ENCODE assay signal across 8 cellular contexts in the genomic region with DNA sequence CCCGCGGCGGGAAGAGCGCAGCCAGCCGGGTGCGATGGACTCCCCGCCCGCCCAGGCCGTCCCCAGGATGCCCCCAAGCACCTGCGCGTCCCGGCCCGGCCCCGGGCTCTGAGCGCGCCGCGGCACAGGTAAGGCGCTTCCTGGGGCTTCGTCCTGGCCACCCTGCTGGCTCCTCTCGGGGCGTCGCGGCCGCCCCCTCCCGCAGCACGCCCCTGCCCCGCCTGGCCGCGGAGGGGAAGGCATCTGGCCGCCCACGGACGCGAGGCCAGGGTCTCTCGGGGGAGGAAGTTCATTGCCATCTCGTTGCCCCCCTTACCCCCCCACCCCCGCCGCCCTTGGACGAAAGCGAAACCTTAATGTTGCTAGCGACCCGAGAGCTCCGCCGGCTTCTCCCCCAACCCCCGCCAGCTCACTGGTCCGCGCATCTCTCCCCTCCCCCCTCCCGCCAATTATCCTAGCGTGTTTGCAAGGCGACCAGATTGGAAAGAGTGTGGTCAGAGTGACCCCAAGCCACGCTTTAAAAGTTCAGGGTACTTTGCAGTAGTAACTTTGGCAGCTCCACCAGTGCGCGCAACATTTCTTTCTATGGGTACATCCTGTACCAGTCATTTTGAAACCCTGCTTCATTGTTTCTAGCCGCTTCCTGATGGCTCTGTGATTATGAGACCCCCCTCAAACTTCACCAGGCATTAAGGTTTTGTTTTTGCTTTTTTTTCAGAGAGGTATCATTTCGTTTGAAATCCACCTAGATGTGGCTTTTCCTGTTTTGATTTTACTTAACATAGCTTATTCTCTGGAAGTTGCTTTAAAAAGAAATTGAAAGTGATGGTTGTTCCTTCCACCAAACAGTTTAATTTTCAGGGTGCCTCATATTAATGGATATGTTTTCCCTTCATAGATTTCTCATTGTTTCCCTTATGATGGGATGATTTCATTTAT. TPM values are rescaled to one million over a fixed set of nuclear protein-coding genes. Genes with fewer than 3 reads are reported as not detected.
DNase-seq lines count a peak whose midpoint lies in the region; ATAC-seq and TF ChIP-seq lines count a peak whose summit lies in the region.

No MANE protein-coding gene starts in this region.

- H3K9me3 ChIP-seq in aorta (ENCODE audit: control insufficient read depth, low read length): no peaks in the 10 kb centered on the region

- DNase-seq in OCI-M1 (lab: John Stamatoyannopoulos, UW): peak; percentile 30
- peak; percentile 45 for DNase-seq in activated gamma-delta T cell treated with Interleukin-2 at 50 U/mL for 16 hours
- peak; percentile 79 for DNase-seq in cardiac septum (ENCODE audit: low spot score)
- DNase-seq in aorta: peak in 1 of 2 donors; percentile 55

- intact Hi-C loops in cardiac septum (cut with DNase I) (loop anchor here (2.0 to 10.0 kb wide), 4 partner anchors 17 to 217 kb away; no protein-coding TSS in a partner anchor), aorta (cut with DNase I) (loop anchor here (2.0 to 10.0 kb wide), 4 partner anchors 65 to 146 kb away; a partner anchor contains a TSS)

- peak; percentile 10; the same call in 1 of the 2 replicates for TF ChIP-seq CTCF in 22Rv1 (IDR thresholded peaks at IDR 0.05)

- no peaks in the 10 kb centered on the region for H3K36me3 ChIP-seq in rectal smooth muscle tissue (ENCODE audit: control insufficient read depth, insufficient read depth, low read length)
- H3K36me3 ChIP-seq in aorta (ENCODE audit: control insufficient read depth in 1 of 2, insufficient read depth in 2 of 2, low read length in 1 of 2): no peaks in the 10 kb centered on the region

- H3K4me3 ChIP-seq in rectal smooth muscle tissue (ENCODE audit: low read length) (peak overlapping the region; percentile 79), aorta (ENCODE audit: low read length in 2 of 2) (peak overlapping the region; percentile 77 to 93)

- peak overlapping the region; percentile 54 for H3K9ac ChIP-seq in rectal smooth muscle tissue (ENCODE audit: low read length)

- H3K27ac ChIP-seq in 22Rv1 (no peak overlapping the region), rectal smooth muscle tissue (ENCODE audit: low read depth, low read length) (peak overlapping the region; percentile 98), aorta (ENCODE audit: low read depth in 1 of 2, low read length in 2 of 2) (peak overlapping the region; percentile 77 to 91)

- WGBS in aorta, 2 donors: 0 to 1% methylated on average over 32 to 55 of the region's 55 CpGs

- ATAC-seq in GM18519 (IDR thresholded peaks at IDR 0.05; ENCODE audit: low FRiP score, unreplicated experiment) (peak; percentile 58), HG03025 (IDR thresholded peaks at IDR 0.05; ENCODE audit: low FRiP score, unreplicated experiment) (peak; percentile 42), aorta (ENCODE audit: low FRiP score) (peak; percentile 52)

- H3K27me3 ChIP-seq in rectal smooth muscle tissue (ENCODE audit: control insufficient read depth, insufficient read depth, low read length) (no peaks in the 10 kb centered on the region), aorta (ENCODE audit: control insufficient read depth in 1 of 2, insufficient read depth in 2 of 2, low read length in 1 of 2) (no peaks in the 10 kb centered on the region)

- H3K4me1 ChIP-seq in rectal smooth muscle tissue (ENCODE audit: control insufficient read depth, insufficient read depth, low read length): peaks cover 13% of the 10 kb centered on the region
- H3K4me1 ChIP-seq in aorta (ENCODE audit: control insufficient read depth in 1 of 2, insufficient read depth in 2 of 2, low read length in 2 of 2): peaks cover 5% of the 10 kb centered on the region in 2 donors

RNA-seq across cellular contexts. Expression of a gene that starts 0.6 kb away (rescaled TPM):
- total RNA-seq in cardiac septum (128 TPM), aorta (100 to 1,000 TPM; 109 to 219 TPM)
- 100 to 1,000 TPM in 1 of 2 donors, 10 to 100 TPM in 1; 66.4 to 121 TPM for polyA plus RNA-seq in aorta
